Comparison of ENCODE assay signal across 3 cellular contexts in genomic region chr5:74894351-74894750, GRCh38.
TF ChIP-seq lines count a peak whose summit lies in the region.

No MANE protein-coding gene starts in this region.

TF ChIP-seq in HepG2, 621 proteins besides CTCF, POLR2A, EP300 and RAD21:
- no peak for TF ChIP-seq DR1 (CRISPR knock-in tag; IDR thresholded peaks at IDR 0.05)
- peak; percentile 98 for TF ChIP-seq ZNF12 (CRISPR knock-in tag; IDR thresholded peaks at IDR 0.05)

TF ChIP-seq in HEK293, 187 proteins besides CTCF, POLR2A, EP300 and RAD21:
- TF ChIP-seq RBAK (tag by site-specific recombination; IDR thresholded peaks at IDR 0.05), result peak; percentile 22; the same call in 1 of the 2 replicates
- TF ChIP-seq OSR2 (tag by site-specific recombination; IDR thresholded peaks at IDR 0.05), result no peak
TF ChIP-seq in HEK293: peak in this region for 1.

TF ChIP-seq in GM12878, 131 proteins besides CTCF, POLR2A, EP300 and RAD21:
- TF ChIP-seq ZBTB4 (CRISPR knock-in tag; IDR thresholded peaks at IDR 0.05) (no peak), NR2C1 (IDR thresholded peaks at IDR 0.05) (no peak), CEBPB (IDR thresholded peaks at IDR 0.05; ENCODE audit: borderline replicate concordance in 1 of 2, low read depth in 2 of 2, low read length in 2 of 2) (no peak), POLR2AphosphoS5 (IDR thresholded peaks at IDR 0.05; ENCODE audit: low read length) (no peak), SPI1 (IDR thresholded peaks at IDR 0.05; ENCODE audit: borderline replicate concordance, insufficient read depth, low read depth, low read length) (no peak), PML (IDR thresholded peaks at IDR 0.05; ENCODE audit: low read length) (no peak), NKRF (conservative IDR thresholded peaks at IDR 0.05) (no peak), SREBF1 (IDR thresholded peaks at IDR 0.05; ENCODE audit: low read length) (no peak), SMAD5 (IDR thresholded peaks at IDR 0.05; ENCODE audit: low read depth) (no peak)
